ENCODE assay signal across 20 cellular contexts in the genomic region with DNA sequence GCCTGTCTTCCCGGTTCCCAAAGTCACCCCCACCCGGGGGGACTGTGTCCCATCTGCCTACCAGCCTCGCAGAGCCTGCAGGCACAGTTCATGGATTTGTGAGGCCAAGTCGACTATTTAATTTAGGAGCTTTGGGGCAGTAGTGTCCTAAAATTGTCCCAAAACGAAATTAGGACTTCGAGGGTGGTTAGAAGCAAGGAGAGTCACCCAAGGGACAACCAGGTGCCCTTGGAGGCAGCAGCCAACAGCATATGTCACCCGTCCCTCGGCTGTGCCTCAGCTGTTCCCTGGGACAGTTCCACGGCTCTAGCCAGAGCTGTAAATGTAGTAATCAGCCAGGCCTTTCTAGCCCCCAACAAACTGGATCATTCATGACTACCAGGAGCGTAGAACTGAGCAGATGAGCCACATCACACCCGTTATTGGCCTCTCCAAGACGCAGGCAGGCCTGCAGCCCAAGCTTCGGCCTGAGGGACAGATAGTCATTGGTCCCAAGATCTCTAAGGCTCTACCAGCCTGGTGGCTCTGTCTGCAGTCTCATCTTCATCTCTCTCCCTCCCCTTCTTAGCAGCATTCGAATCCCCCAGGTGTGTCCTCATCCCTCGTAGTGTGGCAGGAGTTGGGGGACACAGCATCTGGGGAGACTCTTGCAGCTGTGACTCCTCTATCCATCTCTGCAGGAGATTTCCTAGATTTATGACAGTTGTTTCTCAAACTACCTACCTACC. TPM values are rescaled to one million over a fixed set of nuclear protein-coding genes. Genes with fewer than 3 reads are reported as not detected.
DNase-seq lines count a peak whose midpoint lies in the region; ATAC-seq and TF ChIP-seq lines count a peak whose summit lies in the region.
"Had no signal": no experiment of that assay in that cellular context is flagged by ENCODE, and none has a peak within 500 bp of the region (broad histone marks: within the 10 kb centered on the region; RNA-seq: fewer than 3 reads in every experiment).

No MANE protein-coding gene starts in this region.

- no peaks in the 10 kb centered on the region for H3K9me2 ChIP-seq in neural cell (ENCODE audit: insufficient read depth, low read length)

- H3K27me3 Mint-ChIP-seq in activated naive CD4-positive, alpha-beta T cell treated with anti-CD3 and anti-CD28 coated beads, Interleukin-2, amount 50 U/mL, for 24 hours: peaks cover 74% of the 10 kb centered on the region
- H3K27me3 Mint-ChIP-seq in brain: peaks cover 100% of the 10 kb centered on the region
- H3K27me3 Mint-ChIP-seq in stimulated activated naive B cell treated with anti-CD40 and anti-IgM and Interleukin-4, amounts not matched to agents 10 μg/mL and 1 μg/mL and 100 μg/mL, for 72 hours: peaks cover 82 to 97% of the 10 kb centered on the region in 2 donors

- H3K4me3 ChIP-seq in neural cell (ENCODE audit: low read length): no peak overlapping the region
- H3K4me3 ChIP-seq: colonic mucosa, heart left ventricle, K562, mucosa of descending colon, sigmoid colon, tibial artery had no signal

- H3K27ac ChIP-seq in neural cell (ENCODE audit: low read length) (no peak overlapping the region), substantia nigra (ENCODE audit: low read depth, low read length, poor library complexity, severe bottlenecking) (no peak overlapping the region)
- H3K27ac ChIP-seq: colonic mucosa, heart left ventricle, sigmoid colon, tibial artery had no signal

- H3K36me3 ChIP-seq in neural cell (ENCODE audit: insufficient read depth, low read length): no peaks in the 10 kb centered on the region
- H3K36me3 ChIP-seq: colonic mucosa, heart left ventricle, sigmoid colon, tibial artery had no signal

- H4K20me1 ChIP-seq in neural cell (ENCODE audit: insufficient read depth): no peaks in the 10 kb centered on the region

- DNase-seq in activated naive CD4-positive, alpha-beta T cell (lab: John Stamatoyannopoulos, UW): no peak
- DNase-seq in stimulated activated naive B cell treated with anti-CD40 and anti-IgM and Interleukin-4, amounts not matched to agents 10 μg/mL and 1 μg/mL and 100 μg/mL, for 72 hours: no peak
- no peak for DNase-seq in NCI-H510A (lab: John Stamatoyannopoulos, UW)
- DNase-seq in substantia nigra (lab: John Stamatoyannopoulos, UW): no peak
- DNase-seq: activated CD4-positive, alpha-beta T cell treated with anti-CD3 and anti-CD28 coated beads, Interleukin-2, amount 50 U/mL, for 4 hours; activated T-cell treated with anti-CD3 and anti-CD28 coated beads, Interleukin-2, amount 50 U/mL, for 1 hour; colonic mucosa; heart left ventricle; mucosa of descending colon; NCI-H774; occipital lobe; sigmoid colon; stimulated activated CD4-positive, alpha-beta T cell treated with anti-CD3 and anti-CD28 coated beads, Interleukin-1b, Interleukin-23, amount 100 ng/mL, for 48 hours; tibial artery had no signal

- no peaks in the 10 kb centered on the region for H3K9me3 ChIP-seq in neural cell (ENCODE audit: low read length)
- H3K9me3 ChIP-seq: colonic mucosa, heart left ventricle, mucosa of descending colon, sigmoid colon, tibial artery had no signal

- peaks cover 100% of the 10 kb centered on the region for H3K27me3 ChIP-seq in neural cell (ENCODE audit: insufficient read depth, low read depth, low read length)

- TF ChIP-seq RAD21 in neural cell (conservative IDR thresholded peaks at IDR 0.05): no peak

- no peaks in the 10 kb centered on the region for H3K79me2 ChIP-seq in neural cell (replicated peaks; ENCODE audit: insufficient read depth, low read length)

- TF ChIP-seq EP300 in neural cell (conservative IDR thresholded peaks at IDR 0.05; ENCODE audit: poor library complexity, severe bottlenecking): no peak

- no peaks in the 10 kb centered on the region for H3F3A ChIP-seq in neural cell (ENCODE audit: insufficient read depth, low read length, poor library complexity, severe bottlenecking)

- H2AFZ ChIP-seq in neural cell (ENCODE audit: low read depth, low read length): no peak overlapping the region

- H3K27ac Mint-ChIP-seq in activated naive CD4-positive, alpha-beta T cell treated with anti-CD3 and anti-CD28 coated beads, Interleukin-2, amount 50 U/mL, for 24 hours: peak overlapping the region; percentile 65
- H3K27ac Mint-ChIP-seq in brain: peak overlapping the region in 4 of 5 experiments; percentile 16 to 83 (median 68)
- peak overlapping the region; percentile 89 for H3K27ac Mint-ChIP-seq in stimulated activated naive B cell treated with anti-CD40 and anti-IgM and Interleukin-4, amounts not matched to agents 10 μg/mL and 1 μg/mL and 100 μg/mL, for 72 hours

- no peaks in the 10 kb centered on the region for H3K9me3 Mint-ChIP-seq in activated naive CD4-positive, alpha-beta T cell treated with anti-CD3 and anti-CD28 coated beads, Interleukin-2, amount 50 U/mL, for 24 hours
- H3K9me3 Mint-ChIP-seq in brain: peaks cover 0 to 4% (median 0%) of the 10 kb centered on the region in 5 experiments
- H3K9me3 Mint-ChIP-seq in stimulated activated naive B cell treated with anti-CD40 and anti-IgM and Interleukin-4, amounts not matched to agents 10 μg/mL and 1 μg/mL and 100 μg/mL, for 72 hours: no peaks in the 10 kb centered on the region
- H3K9me3 Mint-ChIP-seq: activated naive CD4-positive, alpha-beta T cell treated with anti-CD3 and anti-CD28 coated beads, Interleukin-2, amount 50 U/mL, for 72 hours had no signal

- no peak for TF ChIP-seq CTCF in brain (conservative IDR thresholded peaks at IDR 0.05)
- TF ChIP-seq CTCF in neural cell (IDR thresholded peaks at IDR 0.05; ENCODE audit: poor library complexity, severe bottlenecking): no peak

- no peaks in the 10 kb centered on the region for H3K36me3 Mint-ChIP-seq in activated naive CD4-positive, alpha-beta T cell treated with anti-CD3 and anti-CD28 coated beads, Interleukin-2, amount 50 U/mL, for 24 hours
- H3K36me3 Mint-ChIP-seq in brain: peaks cover 13% of the 10 kb centered on the region
- peaks cover 0 to 4% of the 10 kb centered on the region in 2 donors for H3K36me3 Mint-ChIP-seq in stimulated activated naive B cell treated with anti-CD40 and anti-IgM and Interleukin-4, amounts not matched to agents 10 μg/mL and 1 μg/mL and 100 μg/mL, for 72 hours

- H3K4me2 ChIP-seq in neural cell (ENCODE audit: low read length): no peak overlapping the region

- no peak overlapping the region for H3K9ac ChIP-seq in neural cell (ENCODE audit: low read length)

- H3K4me3 Mint-ChIP-seq in activated naive CD4-positive, alpha-beta T cell treated with anti-CD3 and anti-CD28 coated beads, Interleukin-2, amount 50 U/mL, for 24 hours: no peak overlapping the region
- H3K4me3 Mint-ChIP-seq in brain: peak overlapping the region in 4 of 5 experiments; percentile 72 to 88 (median 88)
- peak overlapping the region in 1 of 2 donors; percentile 27 for H3K4me3 Mint-ChIP-seq in stimulated activated naive B cell treated with anti-CD40 and anti-IgM and Interleukin-4, amounts not matched to agents 10 μg/mL and 1 μg/mL and 100 μg/mL, for 72 hours

- no peak for ATAC-seq in stimulated activated naive B cell treated with anti-CD40 and anti-IgM and Interleukin-4, amounts not matched to agents 10 μg/mL and 1 μg/mL and 100 μg/mL, for 72 hours (replicated peaks)
- ATAC-seq in HG03139 (IDR thresholded peaks at IDR 0.05; ENCODE audit: unreplicated experiment): no peak
- ATAC-seq: heart left ventricle, K562, mucosa of descending colon had no signal

- H3K4me1 Mint-ChIP-seq in activated naive CD4-positive, alpha-beta T cell treated with anti-CD3 and anti-CD28 coated beads, Interleukin-2, amount 50 U/mL, for 24 hours: peaks cover 41% of the 10 kb centered on the region
- peaks cover 76% of the 10 kb centered on the region for H3K4me1 Mint-ChIP-seq in brain
- peaks cover 5 to 27% of the 10 kb centered on the region in 2 donors for H3K4me1 Mint-ChIP-seq in stimulated activated naive B cell treated with anti-CD40 and anti-IgM and Interleukin-4, amounts not matched to agents 10 μg/mL and 1 μg/mL and 100 μg/mL, for 72 hours

TF ChIP-seq in neural cell, 6 proteins besides CTCF, POLR2A, EP300 and RAD21:
- TF ChIP-seq SMC3 (conservative IDR thresholded peaks at IDR 0.05; ENCODE audit: poor library complexity): no peak
- peak; percentile 74 for TF ChIP-seq POLR2AphosphoS5 (IDR thresholded peaks at IDR 0.05)

RNA-seq across cellular contexts. Expression of gene PAX7, which starts 2.9 kb away (rescaled TPM):
- polyA plus RNA-seq in brain (ENCODE audit: insufficient read depth, low read depth, low replicate concordance) (0.34 TPM), neural cell (not detected in 2 replicates)
- not detected in 2 replicates for polyA minus RNA-seq in neural cell
- polyA plus RNA-seq: heart left ventricle, K562, sigmoid colon had no signal
